Comparison of ENCODE assay signal across 1 cellular context in the genomic region with DNA sequence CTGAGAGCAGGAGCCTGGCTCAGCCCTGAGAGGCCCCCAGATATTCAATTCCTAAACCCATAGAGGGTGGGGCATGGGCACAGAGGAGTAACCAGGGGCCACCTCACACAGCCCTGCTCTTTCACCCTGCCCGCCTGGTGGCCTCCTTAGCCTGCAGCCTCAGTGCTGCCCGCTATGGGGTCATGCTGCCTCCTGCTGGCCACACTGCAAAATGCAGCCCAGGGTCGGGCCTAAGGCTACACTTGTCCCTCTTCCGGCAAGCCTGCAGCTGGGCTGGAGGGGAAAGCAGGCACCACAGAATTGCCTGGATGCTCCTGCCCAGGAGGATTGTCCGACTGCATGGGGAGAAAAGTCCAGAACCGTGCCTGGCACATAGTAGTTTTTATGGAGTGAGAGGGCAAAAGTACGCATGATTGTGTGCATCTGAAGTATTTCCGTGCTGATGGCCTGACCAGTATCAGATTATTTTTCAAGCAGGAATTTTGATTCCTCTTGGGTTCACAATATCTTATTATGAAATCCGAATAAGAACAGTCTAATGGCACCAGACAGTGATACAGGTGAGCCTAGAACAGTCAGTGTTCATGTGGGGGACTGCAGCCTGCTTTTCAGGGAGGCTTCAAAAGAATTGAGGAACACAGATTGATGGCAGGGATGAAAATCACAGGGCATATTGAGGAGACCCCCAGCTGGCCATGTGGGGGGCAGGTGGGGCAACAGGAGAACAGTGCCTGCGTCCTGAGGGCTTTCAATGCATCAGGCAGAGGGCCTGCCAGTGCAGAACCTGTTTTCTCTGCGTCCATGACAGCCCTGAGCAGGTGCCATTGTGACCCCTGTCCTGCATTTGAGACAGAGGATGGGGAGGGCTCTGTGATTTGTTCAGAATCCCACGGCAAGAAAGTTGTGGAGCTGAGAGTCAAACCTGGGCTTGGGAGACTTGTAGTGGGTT.
TF ChIP-seq lines count a peak whose summit lies in the region.

No MANE protein-coding gene starts in this region.

TF ChIP-seq in HepG2, 621 proteins besides CTCF, POLR2A, EP300 and RAD21 (continued from another document and continues in another):
- TF ChIP-seq HIVEP1 (CRISPR knock-in tag; IDR thresholded peaks at IDR 0.05) (0 out of 2 replicates have a peak, but pooled peaks have one; percentile 33), ZNF282 (IDR thresholded peaks at IDR 0.05; ENCODE audit: partially characterized antibody) (no peak), ZNF878 (CRISPR knock-in tag; IDR thresholded peaks at IDR 0.05) (peak; percentile 30; the same call in 1 of the 2 replicates), MIER3 (CRISPR knock-in tag; IDR thresholded peaks at IDR 0.05; ENCODE audit: borderline replicate concordance) (0 out of 2 replicates have a peak, but pooled peaks have one; percentile 50), DPF2 (CRISPR knock-in tag; IDR thresholded peaks at IDR 0.05; ENCODE audit: borderline replicate concordance, low read depth) (no peak), ISX (CRISPR knock-in tag; conservative IDR thresholded peaks at IDR 0.05) (no peak), CENPT (CRISPR knock-in tag; IDR thresholded peaks at IDR 0.05; ENCODE audit: low read depth) (no peak), ETV5 (CRISPR knock-in tag; IDR thresholded peaks at IDR 0.05; ENCODE audit: borderline replicate concordance) (0 out of 2 replicates have a peak, but pooled peaks have one; percentile 13), NFYC (CRISPR knock-in tag; IDR thresholded peaks at IDR 0.05) (no peak), ZNF292 (CRISPR knock-in tag; IDR thresholded peaks at IDR 0.05; ENCODE audit: borderline replicate concordance, low read depth) (no peak), CREM (IDR thresholded peaks at IDR 0.05) (no peak), CREM (CRISPR knock-in tag; IDR thresholded peaks at IDR 0.05) (no peak), CBFB (CRISPR knock-in tag; IDR thresholded peaks at IDR 0.05) (0 out of 2 replicates have a peak, but pooled peaks have one; percentile 39), LCORL (IDR thresholded peaks at IDR 0.05) (no peak), LCORL (CRISPR knock-in tag; IDR thresholded peaks at IDR 0.05) (no peak), ZNF737 (CRISPR knock-in tag; IDR thresholded peaks at IDR 0.05; ENCODE audit: borderline replicate concordance) (no peak), HNRNPLL (IDR thresholded peaks at IDR 0.05; ENCODE audit: low read depth, low read length, poor library complexity, severe bottlenecking) (peak; percentile 15), REPIN1 (CRISPR knock-in tag; IDR thresholded peaks at IDR 0.05; ENCODE audit: borderline replicate concordance, low read depth) (no peak), ZNF629 (CRISPR knock-in tag; conservative IDR thresholded peaks at IDR 0.05) (no peak), SMAD1 (CRISPR knock-in tag; IDR thresholded peaks at IDR 0.05; ENCODE audit: borderline replicate concordance, low read depth) (no peak), BHLHE40 (IDR thresholded peaks at IDR 0.05; ENCODE audit: low read length) (no peak), BRD4 (CRISPR knock-in tag; IDR thresholded peaks at IDR 0.05) (no peak), HDAC2 (CRISPR knock-in tag; IDR thresholded peaks at IDR 0.05) (0 out of 2 replicates have a peak, but pooled peaks have one; percentile 11), KDM3A (CRISPR knock-in tag; IDR thresholded peaks at IDR 0.05; ENCODE audit: low read depth) (peak; percentile 42; the same call in 1 of the 2 replicates), KDM2A (CRISPR knock-in tag; IDR thresholded peaks at IDR 0.05; ENCODE audit: borderline replicate concordance, low read depth) (peak; percentile 61; the same call in 1 of the 2 replicates), ZSCAN9 (CRISPR knock-in tag; IDR thresholded peaks at IDR 0.05; ENCODE audit: borderline replicate concordance) (0 out of 2 replicates have a peak, but pooled peaks have one; percentile 47), NR1H2 (CRISPR knock-in tag; IDR thresholded peaks at IDR 0.05; ENCODE audit: borderline replicate concordance, low read depth) (no peak), TSC22D2 (CRISPR knock-in tag; IDR thresholded peaks at IDR 0.05; ENCODE audit: borderline replicate concordance) (no peak), ZFP62 (CRISPR knock-in tag; IDR thresholded peaks at IDR 0.05) (no peak), CENPX (CRISPR knock-in tag; IDR thresholded peaks at IDR 0.05) (no peak), ZNF780A (CRISPR knock-in tag; IDR thresholded peaks at IDR 0.05) (no peak), HMG20B (CRISPR knock-in tag; conservative IDR thresholded peaks at IDR 0.05) (no peak)
- TF ChIP-seq, protein P1, sequence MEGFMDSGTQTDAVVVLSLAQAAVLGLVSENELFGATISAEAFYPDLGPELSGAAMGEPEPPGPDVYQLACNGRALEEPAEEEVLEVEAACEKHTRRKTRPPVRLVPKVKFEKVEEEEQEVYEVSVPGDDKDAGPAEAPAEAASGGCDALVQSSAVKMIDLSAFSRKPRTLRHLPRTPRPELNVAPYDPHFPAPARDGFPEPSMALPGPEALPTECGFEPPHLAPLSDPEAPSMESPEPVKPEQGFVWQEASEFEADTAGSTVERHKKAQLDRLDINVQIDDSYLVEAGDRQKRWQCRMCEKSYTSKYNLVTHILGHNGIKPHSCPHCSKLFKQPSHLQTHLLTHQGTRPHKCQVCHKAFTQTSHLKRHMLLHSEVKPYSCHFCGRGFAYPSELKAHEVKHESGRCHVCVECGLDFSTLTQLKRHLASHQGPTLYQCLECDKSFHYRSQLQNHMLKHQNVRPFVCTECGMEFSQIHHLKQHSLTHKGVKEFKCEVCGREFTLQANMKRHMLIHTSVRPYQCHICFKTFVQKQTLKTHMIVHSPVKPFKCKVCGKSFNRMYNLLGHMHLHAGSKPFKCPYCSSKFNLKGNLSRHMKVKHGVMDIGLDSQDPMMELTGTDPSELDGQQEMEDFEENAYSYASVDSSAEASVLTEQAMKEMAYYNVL (CRISPR knock-in tag; IDR thresholded peaks at IDR 0.05; ENCODE audit: borderline replicate concordance), result no peak
- TF ChIP-seq, protein P2, sequence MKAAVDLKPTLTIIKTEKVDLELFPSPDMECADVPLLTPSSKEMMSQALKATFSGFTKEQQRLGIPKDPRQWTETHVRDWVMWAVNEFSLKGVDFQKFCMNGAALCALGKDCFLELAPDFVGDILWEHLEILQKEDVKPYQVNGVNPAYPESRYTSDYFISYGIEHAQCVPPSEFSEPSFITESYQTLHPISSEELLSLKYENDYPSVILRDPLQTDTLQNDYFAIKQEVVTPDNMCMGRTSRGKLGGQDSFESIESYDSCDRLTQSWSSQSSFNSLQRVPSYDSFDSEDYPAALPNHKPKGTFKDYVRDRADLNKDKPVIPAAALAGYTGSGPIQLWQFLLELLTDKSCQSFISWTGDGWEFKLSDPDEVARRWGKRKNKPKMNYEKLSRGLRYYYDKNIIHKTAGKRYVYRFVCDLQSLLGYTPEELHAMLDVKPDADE (CRISPR knock-in tag; IDR thresholded peaks at IDR 0.05), result no peak
- TF ChIP-seq, protein P3, sequence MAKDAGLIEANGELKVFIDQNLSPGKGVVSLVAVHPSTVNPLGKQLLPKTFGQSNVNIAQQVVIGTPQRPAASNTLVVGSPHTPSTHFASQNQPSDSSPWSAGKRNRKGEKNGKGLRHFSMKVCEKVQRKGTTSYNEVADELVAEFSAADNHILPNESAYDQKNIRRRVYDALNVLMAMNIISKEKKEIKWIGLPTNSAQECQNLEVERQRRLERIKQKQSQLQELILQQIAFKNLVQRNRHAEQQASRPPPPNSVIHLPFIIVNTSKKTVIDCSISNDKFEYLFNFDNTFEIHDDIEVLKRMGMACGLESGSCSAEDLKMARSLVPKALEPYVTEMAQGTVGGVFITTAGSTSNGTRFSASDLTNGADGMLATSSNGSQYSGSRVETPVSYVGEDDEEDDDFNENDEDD (CRISPR knock-in tag; IDR thresholded peaks at IDR 0.05; ENCODE audit: borderline replicate concordance), result no peak
- TF ChIP-seq, protein P4, sequence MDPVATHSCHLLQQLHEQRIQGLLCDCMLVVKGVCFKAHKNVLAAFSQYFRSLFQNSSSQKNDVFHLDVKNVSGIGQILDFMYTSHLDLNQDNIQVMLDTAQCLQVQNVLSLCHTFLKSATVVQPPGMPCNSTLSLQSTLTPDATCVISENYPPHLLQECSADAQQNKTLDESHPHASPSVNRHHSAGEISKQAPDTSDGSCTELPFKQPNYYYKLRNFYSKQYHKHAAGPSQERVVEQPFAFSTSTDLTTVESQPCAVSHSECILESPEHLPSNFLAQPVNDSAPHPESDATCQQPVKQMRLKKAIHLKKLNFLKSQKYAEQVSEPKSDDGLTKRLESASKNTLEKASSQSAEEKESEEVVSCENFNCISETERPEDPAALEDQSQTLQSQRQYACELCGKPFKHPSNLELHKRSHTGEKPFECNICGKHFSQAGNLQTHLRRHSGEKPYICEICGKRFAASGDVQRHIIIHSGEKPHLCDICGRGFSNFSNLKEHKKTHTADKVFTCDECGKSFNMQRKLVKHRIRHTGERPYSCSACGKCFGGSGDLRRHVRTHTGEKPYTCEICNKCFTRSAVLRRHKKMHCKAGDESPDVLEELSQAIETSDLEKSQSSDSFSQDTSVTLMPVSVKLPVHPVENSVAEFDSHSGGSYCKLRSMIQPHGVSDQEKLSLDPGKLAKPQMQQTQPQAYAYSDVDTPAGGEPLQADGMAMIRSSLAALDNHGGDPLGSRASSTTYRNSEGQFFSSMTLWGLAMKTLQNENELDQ (CRISPR knock-in tag; IDR thresholded peaks at IDR 0.05; ENCODE audit: borderline replicate concordance), result no peak
- TF ChIP-seq, protein P5, sequence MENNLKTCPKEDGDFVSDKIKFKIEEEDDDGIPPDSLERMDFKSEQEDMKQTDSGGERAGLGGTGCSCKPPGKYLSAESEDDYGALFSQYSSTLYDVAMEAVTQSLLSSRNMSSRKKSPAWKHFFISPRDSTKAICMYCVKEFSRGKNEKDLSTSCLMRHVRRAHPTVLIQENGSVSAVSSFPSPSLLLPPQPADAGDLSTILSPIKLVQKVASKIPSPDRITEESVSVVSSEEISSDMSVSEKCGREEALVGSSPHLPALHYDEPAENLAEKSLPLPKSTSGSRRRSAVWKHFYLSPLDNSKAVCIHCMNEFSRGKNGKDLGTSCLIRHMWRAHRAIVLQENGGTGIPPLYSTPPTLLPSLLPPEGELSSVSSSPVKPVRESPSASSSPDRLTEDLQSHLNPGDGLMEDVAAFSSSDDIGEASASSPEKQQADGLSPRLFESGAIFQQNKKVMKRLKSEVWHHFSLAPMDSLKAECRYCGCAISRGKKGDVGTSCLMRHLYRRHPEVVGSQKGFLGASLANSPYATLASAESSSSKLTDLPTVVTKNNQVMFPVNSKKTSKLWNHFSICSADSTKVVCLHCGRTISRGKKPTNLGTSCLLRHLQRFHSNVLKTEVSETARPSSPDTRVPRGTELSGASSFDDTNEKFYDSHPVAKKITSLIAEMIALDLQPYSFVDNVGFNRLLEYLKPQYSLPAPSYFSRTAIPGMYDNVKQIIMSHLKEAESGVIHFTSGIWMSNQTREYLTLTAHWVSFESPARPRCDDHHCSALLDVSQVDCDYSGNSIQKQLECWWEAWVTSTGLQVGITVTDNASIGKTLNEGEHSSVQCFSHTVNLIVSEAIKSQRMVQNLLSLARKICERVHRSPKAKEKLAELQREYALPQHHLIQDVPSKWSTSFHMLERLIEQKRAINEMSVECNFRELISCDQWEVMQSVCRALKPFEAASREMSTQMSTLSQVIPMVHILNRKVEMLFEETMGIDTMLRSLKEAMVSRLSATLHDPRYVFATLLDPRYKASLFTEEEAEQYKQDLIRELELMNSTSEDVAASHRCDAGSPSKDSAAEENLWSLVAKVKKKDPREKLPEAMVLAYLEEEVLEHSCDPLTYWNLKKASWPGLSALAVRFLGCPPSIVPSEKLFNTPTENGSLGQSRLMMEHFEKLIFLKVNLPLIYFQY (CRISPR knock-in tag; IDR thresholded peaks at IDR 0.05; ENCODE audit: borderline replicate concordance), result no peak
- TF ChIP-seq, protein P6, sequence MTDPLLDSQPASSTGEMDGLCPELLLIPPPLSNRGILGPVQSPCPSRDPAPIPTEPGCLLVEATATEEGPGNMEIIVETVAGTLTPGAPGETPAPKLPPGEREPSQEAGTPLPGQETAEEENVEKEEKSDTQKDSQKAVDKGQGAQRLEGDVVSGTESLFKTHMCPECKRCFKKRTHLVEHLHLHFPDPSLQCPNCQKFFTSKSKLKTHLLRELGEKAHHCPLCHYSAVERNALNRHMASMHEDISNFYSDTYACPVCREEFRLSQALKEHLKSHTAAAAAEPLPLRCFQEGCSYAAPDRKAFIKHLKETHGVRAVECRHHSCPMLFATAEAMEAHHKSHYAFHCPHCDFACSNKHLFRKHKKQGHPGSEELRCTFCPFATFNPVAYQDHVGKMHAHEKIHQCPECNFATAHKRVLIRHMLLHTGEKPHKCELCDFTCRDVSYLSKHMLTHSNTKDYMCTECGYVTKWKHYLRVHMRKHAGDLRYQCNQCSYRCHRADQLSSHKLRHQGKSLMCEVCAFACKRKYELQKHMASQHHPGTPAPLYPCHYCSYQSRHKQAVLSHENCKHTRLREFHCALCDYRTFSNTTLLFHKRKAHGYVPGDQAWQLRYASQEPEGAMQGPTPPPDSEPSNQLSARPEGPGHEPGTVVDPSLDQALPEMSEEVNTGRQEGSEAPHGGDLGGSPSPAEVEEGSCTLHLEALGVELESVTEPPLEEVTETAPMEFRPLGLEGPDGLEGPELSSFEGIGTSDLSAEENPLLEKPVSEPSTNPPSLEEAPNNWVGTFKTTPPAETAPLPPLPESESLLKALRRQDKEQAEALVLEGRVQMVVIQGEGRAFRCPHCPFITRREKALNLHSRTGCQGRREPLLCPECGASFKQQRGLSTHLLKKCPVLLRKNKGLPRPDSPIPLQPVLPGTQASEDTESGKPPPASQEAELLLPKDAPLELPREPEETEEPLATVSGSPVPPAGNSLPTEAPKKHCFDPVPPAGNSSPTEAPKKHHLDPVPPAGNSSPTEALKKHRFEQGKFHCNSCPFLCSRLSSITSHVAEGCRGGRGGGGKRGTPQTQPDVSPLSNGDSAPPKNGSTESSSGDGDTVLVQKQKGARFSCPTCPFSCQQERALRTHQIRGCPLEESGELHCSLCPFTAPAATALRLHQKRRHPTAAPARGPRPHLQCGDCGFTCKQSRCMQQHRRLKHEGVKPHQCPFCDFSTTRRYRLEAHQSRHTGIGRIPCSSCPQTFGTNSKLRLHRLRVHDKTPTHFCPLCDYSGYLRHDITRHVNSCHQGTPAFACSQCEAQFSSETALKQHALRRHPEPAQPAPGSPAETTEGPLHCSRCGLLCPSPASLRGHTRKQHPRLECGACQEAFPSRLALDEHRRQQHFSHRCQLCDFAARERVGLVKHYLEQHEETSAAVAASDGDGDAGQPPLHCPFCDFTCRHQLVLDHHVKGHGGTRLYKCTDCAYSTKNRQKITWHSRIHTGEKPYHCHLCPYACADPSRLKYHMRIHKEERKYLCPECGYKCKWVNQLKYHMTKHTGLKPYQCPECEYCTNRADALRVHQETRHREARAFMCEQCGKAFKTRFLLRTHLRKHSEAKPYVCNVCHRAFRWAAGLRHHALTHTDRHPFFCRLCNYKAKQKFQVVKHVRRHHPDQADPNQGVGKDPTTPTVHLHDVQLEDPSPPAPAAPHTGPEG (CRISPR knock-in tag; IDR thresholded peaks at IDR 0.05), result no peak
- TF ChIP-seq, protein P7, sequence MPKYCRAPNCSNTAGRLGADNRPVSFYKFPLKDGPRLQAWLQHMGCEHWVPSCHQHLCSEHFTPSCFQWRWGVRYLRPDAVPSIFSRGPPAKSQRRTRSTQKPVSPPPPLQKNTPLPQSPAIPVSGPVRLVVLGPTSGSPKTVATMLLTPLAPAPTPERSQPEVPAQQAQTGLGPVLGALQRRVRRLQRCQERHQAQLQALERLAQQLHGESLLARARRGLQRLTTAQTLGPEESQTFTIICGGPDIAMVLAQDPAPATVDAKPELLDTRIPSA (CRISPR knock-in tag; IDR thresholded peaks at IDR 0.05; ENCODE audit: borderline replicate concordance), result no peak
